In the genomic region with DNA sequence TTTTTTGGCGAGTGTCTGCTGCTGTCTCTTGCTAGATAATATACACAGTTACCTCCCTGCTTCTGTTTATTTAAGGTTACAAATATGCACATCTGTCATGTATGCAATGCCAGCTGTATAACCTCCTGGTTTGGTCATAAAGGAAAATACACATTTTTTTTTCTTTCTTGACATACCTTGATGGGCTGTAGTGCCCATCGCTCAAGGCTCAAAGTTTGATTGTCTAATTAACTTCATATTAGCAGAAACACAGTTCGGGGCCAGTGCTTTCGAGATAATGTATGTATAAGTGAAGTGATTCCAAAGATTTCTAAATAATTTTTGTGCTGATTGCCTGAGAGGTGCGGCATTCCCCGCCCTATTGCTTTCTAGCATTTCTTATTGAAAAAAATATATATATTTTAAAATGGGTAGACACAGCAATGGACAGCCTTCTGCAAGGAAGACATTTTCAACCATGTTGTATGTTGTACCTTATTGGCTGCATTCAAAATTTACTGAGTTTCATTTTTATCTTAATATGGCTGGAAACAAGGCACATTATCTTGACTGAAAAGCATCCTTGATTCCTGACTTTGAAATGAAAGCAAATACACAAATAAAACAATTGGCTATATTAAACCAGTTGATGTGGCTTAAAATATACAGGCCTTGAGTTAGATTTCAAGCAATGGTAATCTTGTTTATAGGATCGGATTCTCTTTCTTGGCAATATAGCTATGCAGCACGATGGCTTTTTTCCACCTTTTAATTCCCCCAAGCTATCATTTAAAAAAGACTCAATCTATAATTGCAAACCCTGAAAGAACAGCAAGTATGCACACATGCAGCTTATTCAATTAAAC, we compare ENCODE assay signal across 12 cellular contexts.
A peak's percentile ranks its signal among the peaks of the same experiment; 100 is the strongest.
DNase-seq lines count a peak whose midpoint lies in the region; ATAC-seq, FAIRE-seq and TF ChIP-seq lines count a peak whose summit lies in the region.
"Had no signal": no experiment of that assay in that cellular context is flagged by ENCODE, and none has a peak within 500 bp of the region (broad histone marks: within the 10 kb centered on the region; RNA-seq: fewer than 3 reads in every experiment).

No MANE protein-coding gene starts in this region.

- WGBS in A549 (ENCODE audit: missing lambda C conversion rate) = 78% methylated on average over 8 of the region's 8 CpGs

- H3K36me3 Mint-ChIP-seq in GM23338 (ENCODE audit: low read depth) (no peaks in the 10 kb centered on the region; the same call in 2 of the 3 replicates), WTC11 (no peaks in the 10 kb centered on the region)
- H3K36me3 Mint-ChIP-seq: CD4-positive, CD25-positive, alpha-beta regulatory T cell had no signal

- H3K9me3 Mint-ChIP-seq in GM23338 (no peaks in the 10 kb centered on the region), WTC11 (no peaks in the 10 kb centered on the region)

- H3K4me3 ChIP-seq in A549 = no peak overlapping the region
- peak overlapping the region; percentile 60 for H3K4me3 ChIP-seq in GM23338

- H3K27me3 ChIP-seq in GM23338 (ENCODE audit: insufficient read depth) (peaks cover 96% of the 10 kb centered on the region), layer of hippocampus (ENCODE audit: control insufficient read depth, insufficient read depth, low read length) (peaks cover 5% of the 10 kb centered on the region)

- peaks cover 24% of the 10 kb centered on the region for H3F3A ChIP-seq in GM23338 (replicated peaks; ENCODE audit: low read depth)

- no peaks in the 10 kb centered on the region for H3K9me2 ChIP-seq in GM23338 (ENCODE audit: insufficient read depth)

- H3K4me1 ChIP-seq in A549 (no peaks in the 10 kb centered on the region), GM23338 (ENCODE audit: insufficient read depth) (peaks cover 65% of the 10 kb centered on the region)

- H3K27ac Mint-ChIP-seq in GM23338 (no peak overlapping the region), WTC11 (peak overlapping the region; percentile 13; the same call in 1 of the 2 replicates)

- no peaks in the 10 kb centered on the region for H3K36me3 ChIP-seq in GM23338 (ENCODE audit: insufficient read depth)

- no peak for TF ChIP-seq EP300 in A549 (IDR thresholded peaks at IDR 0.05)

- no peak for TF ChIP-seq POLR2A in A549 (IDR thresholded peaks at IDR 0.05; ENCODE audit: low read length)

- no peaks in the 10 kb centered on the region for H3K79me2 ChIP-seq in GM23338 (replicated peaks; ENCODE audit: insufficient read depth)

- H3K27me3 Mint-ChIP-seq in GM23338 (ENCODE audit: insufficient read depth, low read depth, poor library complexity) = peaks cover 95% of the 10 kb centered on the region
- H3K27me3 Mint-ChIP-seq in WTC11 (ENCODE audit: low read depth) = peaks cover 98% of the 10 kb centered on the region

- no peak for FAIRE-seq in A549 (lab: Jason Lieb, UNC)

- no peak overlapping the region for H2AFZ ChIP-seq in GM23338

- POLR2A ChIA-PET in A549 (lab: Yijun Ruan, JAX) = no interaction called here
- POLR2A ChIA-PET in WTC11 (lab: Charles Lee) = no interaction called here

- H3K4me2 ChIP-seq in A549 (peak overlapping the region; percentile 94; the same call in 2 of the 3 replicates), GM23338 (peak overlapping the region; percentile 90)

- TF ChIP-seq CTCF in A549 (IDR thresholded peaks at IDR 0.05) (no peak), GM23338 (conservative IDR thresholded peaks at IDR 0.05; ENCODE audit: low read depth in 2 of 2) (no peak), WTC11 (IDR thresholded peaks at IDR 0.05) (no peak)

- H3K4me3 Mint-ChIP-seq in GM23338 (peak overlapping the region; percentile 83), WTC11 (peak overlapping the region; percentile 60)

- CTCF ChIA-PET in A549 (lab: Yijun Ruan, JAX) = interaction anchor here (1.1 to 1.5 kb wide), 3 partner anchors 14 to 895 kb away, joined by 3 to 6 read pairs (median 4); no protein-coding TSS in a partner anchor
- CTCF ChIA-PET in WTC11 (lab: Charles Lee) = interaction anchor here (1.3 to 3.3 kb wide), 3 partner anchors 8 to 20 kb away, joined by 3 to 19 read pairs (median 19); no protein-coding TSS in a partner anchor

- ATAC-seq in A549 (no peak), GM23338 (no peak), WTC11 (no peak), GM18861 (IDR thresholded peaks at IDR 0.05; ENCODE audit: unreplicated experiment) (no peak), HG03354 (IDR thresholded peaks at IDR 0.05; ENCODE audit: poor library complexity, severe bottlenecking, unreplicated experiment) (no peak)

- H3K4me1 Mint-ChIP-seq in GM23338 (peaks cover 55% of the 10 kb centered on the region), WTC11 (peaks cover 57% of the 10 kb centered on the region)

- TF ChIP-seq RAD21 in A549 (conservative IDR thresholded peaks at IDR 0.05 in 1 of 2, IDR thresholded peaks at IDR 0.05 in 1 of 2) = no peak

- no peaks in the 10 kb centered on the region; the same call in 1 of the 2 replicates for H4K20me1 ChIP-seq in GM23338 (replicated peaks; ENCODE audit: insufficient read depth)

- H3K27ac ChIP-seq in A549 = no peak overlapping the region
- no peak overlapping the region for H3K27ac ChIP-seq in GM23338 (ENCODE audit: low read depth)
- H3K27ac ChIP-seq in layer of hippocampus (ENCODE audit: low read depth, low read length) = peak overlapping the region; percentile 97

- H3K9me3 ChIP-seq in A549 = no peaks in the 10 kb centered on the region

- no peak for DNase-seq in A549 (ENCODE audit: low read depth in 1 of 2, low spot score in 1 of 2)
- DNase-seq in GM23338 (ENCODE audit: low spot score) = no peak
- DNase-seq in WTC11 (ENCODE audit: low spot score) = no peak
- DNase-seq in HCEC 1CT = no peak
- no peak for DNase-seq in GM19240 (ENCODE audit: insufficient read length, low spot score)
- DNase-seq: activated CD4-positive, alpha-beta T cell treated with anti-CD3 and anti-CD28 coated beads, Interleukin-2, amount 50 U/mL, for 48 hours; CD4-positive, CD25-positive, alpha-beta regulatory T cell; kidney glomerular epithelial cell; Right ventricle myocardium superior had no signal

TF ChIP-seq in A549, 52 proteins besides CTCF, POLR2A, EP300 and RAD21:
- TF ChIP-seq ESRRA (IDR thresholded peaks at IDR 0.05; ENCODE audit: borderline replicate concordance, low read length) (no peak), RARB (CRISPR knock-in tag; IDR thresholded peaks at IDR 0.05) (no peak), EHMT2 (IDR thresholded peaks at IDR 0.05; ENCODE audit: low read depth) (no peak)

TF ChIP-seq in GM23338, 12 proteins besides CTCF, POLR2A, EP300 and RAD21 (continues in another document):
- no peak for TF ChIP-seq ZNF331 (CRISPR knock-in tag; IDR thresholded peaks at IDR 0.05; ENCODE audit: low read depth)
- no peak for TF ChIP-seq REST (IDR thresholded peaks at IDR 0.05; ENCODE audit: unreplicated experiment)

TF ChIP-seq in WTC11, 78 proteins besides CTCF, POLR2A, EP300 and RAD21 (continues in another document):
- no peak for TF ChIP-seq TEAD1 (CRISPR knock-in tag; IDR thresholded peaks at IDR 0.05)
- TF ChIP-seq, protein P1, sequence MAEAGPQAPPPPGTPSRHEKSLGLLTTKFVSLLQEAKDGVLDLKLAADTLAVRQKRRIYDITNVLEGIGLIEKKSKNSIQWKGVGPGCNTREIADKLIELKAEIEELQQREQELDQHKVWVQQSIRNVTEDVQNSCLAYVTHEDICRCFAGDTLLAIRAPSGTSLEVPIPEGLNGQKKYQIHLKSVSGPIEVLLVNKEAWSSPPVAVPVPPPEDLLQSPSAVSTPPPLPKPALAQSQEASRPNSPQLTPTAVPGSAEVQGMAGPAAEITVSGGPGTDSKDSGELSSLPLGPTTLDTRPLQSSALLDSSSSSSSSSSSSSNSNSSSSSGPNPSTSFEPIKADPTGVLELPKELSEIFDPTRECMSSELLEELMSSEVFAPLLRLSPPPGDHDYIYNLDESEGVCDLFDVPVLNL (CRISPR knock-in tag; IDR thresholded peaks at IDR 0.05; ENCODE audit: borderline replicate concordance, low read depth) = no peak
- TF ChIP-seq TEAD4 (CRISPR knock-in tag; IDR thresholded peaks at IDR 0.05) = no peak
- no peak for TF ChIP-seq ZNF396 (CRISPR knock-in tag; IDR thresholded peaks at IDR 0.05; ENCODE audit: borderline replicate concordance)
- TF ChIP-seq, protein P2, sequence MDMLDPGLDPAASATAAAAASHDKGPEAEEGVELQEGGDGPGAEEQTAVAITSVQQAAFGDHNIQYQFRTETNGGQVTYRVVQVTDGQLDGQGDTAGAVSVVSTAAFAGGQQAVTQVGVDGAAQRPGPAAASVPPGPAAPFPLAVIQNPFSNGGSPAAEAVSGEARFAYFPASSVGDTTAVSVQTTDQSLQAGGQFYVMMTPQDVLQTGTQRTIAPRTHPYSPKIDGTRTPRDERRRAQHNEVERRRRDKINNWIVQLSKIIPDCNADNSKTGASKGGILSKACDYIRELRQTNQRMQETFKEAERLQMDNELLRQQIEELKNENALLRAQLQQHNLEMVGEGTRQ (CRISPR knock-in tag; IDR thresholded peaks at IDR 0.05) = no peak
- no peak for TF ChIP-seq PREB (CRISPR knock-in tag; IDR thresholded peaks at IDR 0.05; ENCODE audit: borderline replicate concordance)
- no peak for TF ChIP-seq STAT6 (CRISPR knock-in tag; conservative IDR thresholded peaks at IDR 0.05; ENCODE audit: low read depth)
- no peak for TF ChIP-seq NR1H2 (CRISPR knock-in tag; IDR thresholded peaks at IDR 0.05)
